In genomic region chr5:97043511-97043910, GRCh38 we compare ENCODE assay signal across 10 cellular contexts.
"Had no signal": no experiment of that assay in that cellular context is flagged by ENCODE, and none has a peak within 500 bp of the region (broad histone marks: within the 10 kb centered on the region; RNA-seq: fewer than 3 reads in every experiment).

No MANE protein-coding gene starts in this region.

- H3K9me3 Mint-ChIP-seq: activated naive CD8-positive, alpha-beta T cell treated with anti-CD3 and anti-CD28 coated beads, Interleukin-2, amount 10 ng/mL, durations not matched to agents 7 days and 5 days; naive thymus-derived CD4-positive, alpha-beta T cell had no signal

- H3K27me3 ChIP-seq: dorsolateral prefrontal cortex, SJCRH30, tibial nerve had no signal

- H3K4me1 Mint-ChIP-seq: activated CD4-positive, alpha-beta T cell treated with anti-CD3 and anti-CD28 coated beads for 36 hours had no signal

- H3K36me3 ChIP-seq: SJCRH30, tibial nerve had no signal

- H3K27ac ChIP-seq: dorsolateral prefrontal cortex, foreskin keratinocyte, SJCRH30, tibial nerve had no signal

- H3K4me3 ChIP-seq: dorsolateral prefrontal cortex, SJCRH30, skin epidermis, tibial nerve had no signal

- H3K4me1 ChIP-seq: foreskin keratinocyte, SJCRH30 had no signal

- H3K27me3 Mint-ChIP-seq: activated CD4-positive, alpha-beta T cell treated with anti-CD3 and anti-CD28 coated beads for 36 hours had no signal

- DNase-seq: activated CD8-positive, alpha-beta memory T cell treated with anti-CD3 and anti-CD28 coated beads, Interleukin-2, amount 50 U/mL, for 48 hours; activated CD8-positive, alpha-beta T cell treated with anti-CD3 and anti-CD28 coated beads, Interleukin-2, amount 10 ng/mL, durations not matched to agents 7 days and 5 days; activated naive CD8-positive, alpha-beta T cell treated with anti-CD3 and anti-CD28 coated beads, Interleukin-2, amount 10 ng/mL, durations not matched to agents 7 days and 5 days; dorsolateral prefrontal cortex; naive thymus-derived CD4-positive, alpha-beta T cell had no signal

- H3K27ac Mint-ChIP-seq: activated CD4-positive, alpha-beta T cell treated with anti-CD3 and anti-CD28 coated beads for 36 hours; activated CD8-positive, alpha-beta T cell treated with anti-CD3 and anti-CD28 coated beads, Interleukin-2, amount 10 ng/mL, durations not matched to agents 7 days and 5 days; activated naive CD8-positive, alpha-beta T cell treated with anti-CD3 and anti-CD28 coated beads, Interleukin-2, amount 10 ng/mL, durations not matched to agents 7 days and 5 days had no signal

- H3K9me3 ChIP-seq: SJCRH30, tibial nerve had no signal

- H3K36me3 Mint-ChIP-seq: naive thymus-derived CD4-positive, alpha-beta T cell had no signal

- H3K4me3 Mint-ChIP-seq: activated CD4-positive, alpha-beta T cell treated with anti-CD3 and anti-CD28 coated beads for 36 hours; activated CD8-positive, alpha-beta T cell treated with anti-CD3 and anti-CD28 coated beads, Interleukin-2, amount 10 ng/mL, durations not matched to agents 7 days and 5 days; activated naive CD8-positive, alpha-beta T cell treated with anti-CD3 and anti-CD28 coated beads, Interleukin-2, amount 10 ng/mL, durations not matched to agents 7 days and 5 days; naive thymus-derived CD4-positive, alpha-beta T cell had no signal
